ENCODE assay signal across 24 cellular contexts in the genomic region with DNA sequence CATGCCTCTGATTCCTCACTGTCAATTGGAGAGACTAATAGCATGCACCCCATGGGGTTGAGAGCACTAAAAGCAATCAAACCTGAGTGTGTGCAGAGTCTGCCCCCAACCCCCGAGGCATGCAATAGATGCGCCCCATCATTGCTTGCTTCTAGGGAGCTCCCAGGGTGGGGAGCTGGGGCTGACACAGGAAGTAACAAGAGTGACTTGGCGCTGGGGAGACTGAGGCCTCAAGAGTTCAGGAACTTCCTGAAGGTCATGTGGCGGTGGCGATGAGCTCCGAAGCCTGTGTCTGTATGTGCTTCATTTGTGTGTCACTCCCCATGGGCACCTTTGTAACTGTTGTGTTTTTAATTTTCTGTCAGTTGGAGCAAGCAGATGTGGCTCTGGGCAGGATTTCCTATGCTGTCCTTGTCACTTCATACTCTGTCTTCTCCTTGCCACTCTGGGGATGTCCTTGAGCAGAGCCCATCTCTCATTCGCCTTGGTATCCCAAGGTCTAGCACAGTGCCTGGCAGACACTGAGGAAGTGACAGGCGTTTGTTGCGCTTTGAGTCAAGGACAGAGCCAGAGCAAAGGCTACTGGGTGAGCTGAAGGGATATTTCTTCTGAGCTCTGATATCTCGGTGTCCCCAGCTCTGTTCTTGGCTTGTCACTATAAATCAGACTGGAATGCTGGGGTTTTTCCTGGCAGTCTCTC.
A peak's percentile ranks its signal among the peaks of the same experiment; 100 is the strongest.
DNase-seq lines count a peak whose midpoint lies in the region; ATAC-seq, FAIRE-seq and TF ChIP-seq lines count a peak whose summit lies in the region.
"Had no signal": no experiment of that assay in that cellular context is flagged by ENCODE, and none has a peak within 500 bp of the region (broad histone marks: within the 10 kb centered on the region; RNA-seq: fewer than 3 reads in every experiment).

No MANE protein-coding gene starts in this region.

- H3K9ac ChIP-seq in H9 (ENCODE audit: extremely low read depth, insufficient read length, low read length): no peak overlapping the region
- H3K9ac ChIP-seq: KMS-11 had no signal

- no peaks in the 10 kb centered on the region; a peak in 1 of 7 replicates for H3K36me3 Mint-ChIP-seq in H9 (ENCODE audit: insufficient read depth in 1 of 3, low read depth in 3 of 3)
- no peaks in the 10 kb centered on the region for H3K36me3 Mint-ChIP-seq in progenitor cell of endocrine pancreas (ENCODE audit: insufficient read depth)

- H3K27me3 Mint-ChIP-seq in H9 (ENCODE audit: low read depth): no peaks in the 10 kb centered on the region
- H3K27me3 Mint-ChIP-seq in progenitor cell of endocrine pancreas: no peaks in the 10 kb centered on the region
- H3K27me3 Mint-ChIP-seq: central memory CD8-positive, alpha-beta T cell had no signal

- no peak overlapping the region for H4K91ac ChIP-seq in H9 (ENCODE audit: insufficient read length, low read depth, low read length)

- H2BK20ac ChIP-seq in H9 (ENCODE audit: low read depth, low read length, poor library complexity, severe bottlenecking): no peak overlapping the region

- DNase-seq in H9: no peak
- DNase-seq in bronchial epithelial cell (ENCODE audit: low read depth): no peak
- DNase-seq in right atrium auricular region (ENCODE audit: low spot score): no peak
- DNase-seq in progenitor cell of endocrine pancreas (ENCODE audit: low spot score, unreplicated experiment): no peak
- DNase-seq in cortex of kidney (lab: John Stamatoyannopoulos, UW): no peak
- no peak for DNase-seq in retina
- DNase-seq in brain microvascular endothelial cell: no peak
- DNase-seq: ACHN; activated CD4-positive, alpha-beta T cell treated with anti-CD3 and anti-CD28 coated beads for 48 hours; activated naive CD4-positive, alpha-beta T cell treated with Interleukin-2 at 50 U/mL for 16 hours; activated T-cell treated with anti-CD3 and anti-CD28 coated beads, Interleukin-2, amount 50 U/mL, for 4 hours; EL; HCEC 1CT; lower lobe of right lung; mucosa of descending colon; NCI-H146; NCI-H526 treated with DMSO at 0.1 percent for 48 hours; stimulated activated CD4-positive, alpha-beta T cell treated with anti-CD3 and anti-CD28 coated beads, Interleukin-4, amount 100 ng/mL, for 4 hours; stimulated activated naive CD4-positive, alpha-beta T cell treated with Interleukin-2 at 50 U/mL for 16 hours had no signal

- peak; percentile 60 for FAIRE-seq in bronchial epithelial cell (lab: Jason Lieb, UNC)
- FAIRE-seq: GM19239 had no signal

- H3T11ph ChIP-seq in H9 (ENCODE audit: low read length): no peak overlapping the region

- in situ Hi-C loops in brain microvascular endothelial cell (cut with HindIII; ENCODE audit: low pct_ligation_motif_present, low sequenced_read_pairs): no loop called here

- H3K18ac ChIP-seq in H9 (ENCODE audit: insufficient read length, low read depth, low read length): no peak overlapping the region

- H3K27ac ChIP-seq in H9 (ENCODE audit: insufficient read length, low read depth, low read length) (no peak overlapping the region), right atrium auricular region (peak overlapping the region; percentile 44 to 74), brain microvascular endothelial cell (no peak overlapping the region)
- H3K27ac ChIP-seq: KMS-11, lower lobe of right lung, thoracic aorta had no signal

- H3K9me3 Mint-ChIP-seq in H9 (no peaks in the 10 kb centered on the region; a peak in 1 of 5 replicates), progenitor cell of endocrine pancreas (ENCODE audit: low read depth) (no peaks in the 10 kb centered on the region)
- H3K9me3 Mint-ChIP-seq: activated T-cell treated with anti-CD3 and anti-CD28 coated beads, Interleukin-2, amount 50 U/mL, for 4 hours; central memory CD8-positive, alpha-beta T cell had no signal

- H3K4me2 ChIP-seq in H9 (ENCODE audit: insufficient read depth, insufficient read length, low read length): no peak overlapping the region
- H3K4me2 ChIP-seq: KMS-11 had no signal

- H2AK5ac ChIP-seq in H9 (ENCODE audit: insufficient read length, low read length): no peak overlapping the region

- no peak overlapping the region for H4K5ac ChIP-seq in H9 (ENCODE audit: insufficient read length, low read depth, low read length)

- no peak overlapping the region for H2BK5ac ChIP-seq in H9 (ENCODE audit: insufficient read length, low read length)

- H2BK120ac ChIP-seq in H9 (ENCODE audit: low read depth, low read length, poor library complexity, severe bottlenecking): no peak overlapping the region

- no peak overlapping the region; a peak in 1 of 5 replicates for H3K4me3 Mint-ChIP-seq in H9
- H3K4me3 Mint-ChIP-seq in progenitor cell of endocrine pancreas (ENCODE audit: low read depth): no peak overlapping the region
- H3K4me3 Mint-ChIP-seq: activated T-cell treated with anti-CD3 and anti-CD28 coated beads, Interleukin-2, amount 50 U/mL, for 4 hours; central memory CD8-positive, alpha-beta T cell had no signal

- H3K4me1 ChIP-seq in H9 (ENCODE audit: insufficient read depth, low read length): no peaks in the 10 kb centered on the region
- H3K4me1 ChIP-seq in right atrium auricular region: peaks cover 0 to 41% of the 10 kb centered on the region in 2 donors
- H3K4me1 ChIP-seq: lower lobe of right lung had no signal

- no peak overlapping the region; the same call in 1 of the 2 replicates for H3K14ac ChIP-seq in H9 (ENCODE audit: insufficient read depth, low read length)

- WGBS in H9 (ENCODE audit: extremely low coverage, insufficient read length, low lambda C conversion rate): no CpG with 5 or more reads among the region's 10 CpGs

- no peak overlapping the region for H3K23ac ChIP-seq in H9 (ENCODE audit: insufficient read length, low read depth, low read length)

- peaks cover 15 to 16% of the 10 kb centered on the region in 2 experiments for H3K4me1 Mint-ChIP-seq in H9
- H3K4me1 Mint-ChIP-seq in progenitor cell of endocrine pancreas (ENCODE audit: low read depth): peaks cover 4% of the 10 kb centered on the region
- H3K4me1 Mint-ChIP-seq: central memory CD8-positive, alpha-beta T cell had no signal

- H3K36me3 ChIP-seq in bronchial epithelial cell (ENCODE audit: control insufficient read depth, insufficient read depth, low read length): no peaks in the 10 kb centered on the region
- no peaks in the 10 kb centered on the region for H3K36me3 ChIP-seq in right atrium auricular region
- H3K36me3 ChIP-seq in brain microvascular endothelial cell (replicated peaks): no peaks in the 10 kb centered on the region
- H3K36me3 ChIP-seq: lower lobe of right lung, thoracic aorta had no signal

- H3K27ac Mint-ChIP-seq in H9 (no peak overlapping the region; a peak in 1 of 7 replicates), progenitor cell of endocrine pancreas (peak overlapping the region; percentile 56)

- no peak overlapping the region for H3K4ac ChIP-seq in H9 (ENCODE audit: low read depth, low read length)

- H2BK15ac ChIP-seq in H9 (ENCODE audit: low read depth, low read length): no peak overlapping the region

- no peaks in the 10 kb centered on the region for H3K23me2 ChIP-seq in H9 (ENCODE audit: insufficient read length, low read depth, low read length, poor library complexity, severe bottlenecking)

- H4K20me1 ChIP-seq in H9 (ENCODE audit: control insufficient read depth, insufficient read depth, insufficient read length): no peaks in the 10 kb centered on the region

- H3K27me3 ChIP-seq in H9 (ENCODE audit: insufficient read depth, low read length): no peaks in the 10 kb centered on the region
- H3K27me3 ChIP-seq in bronchial epithelial cell (ENCODE audit: control insufficient read depth, insufficient read depth, low read length): no peaks in the 10 kb centered on the region
- no peaks in the 10 kb centered on the region for H3K27me3 ChIP-seq in right atrium auricular region
- H3K27me3 ChIP-seq in brain microvascular endothelial cell (replicated peaks): no peaks in the 10 kb centered on the region

- no peak overlapping the region for H2AFZ ChIP-seq in H9 (ENCODE audit: low read length)

- TF ChIP-seq CTCF in H9 (conservative IDR thresholded peaks at IDR 0.05): no peak
- no peak for TF ChIP-seq CTCF in bronchial epithelial cell (IDR thresholded peaks at IDR 0.05; ENCODE audit: insufficient read depth, low read length, severe bottlenecking)
- no peak for TF ChIP-seq CTCF in right atrium auricular region (IDR thresholded peaks at IDR 0.05)
- no peak for TF ChIP-seq CTCF in progenitor cell of endocrine pancreas (IDR thresholded peaks at IDR 0.05; ENCODE audit: unreplicated experiment)
- no peak for TF ChIP-seq CTCF in brain microvascular endothelial cell (IDR thresholded peaks at IDR 0.05; ENCODE audit: low read depth, low read length, missing control alignments)

- no peaks in the 10 kb centered on the region for H3K9me3 ChIP-seq in H9 (ENCODE audit: control insufficient read depth, low read depth, low read length)
- no peaks in the 10 kb centered on the region for H3K9me3 ChIP-seq in right atrium auricular region
- H3K9me3 ChIP-seq: lower lobe of right lung, mucosa of descending colon, thoracic aorta had no signal

- H3K79me2 ChIP-seq in H9 (ENCODE audit: insufficient read depth, low read length): no peaks in the 10 kb centered on the region

- no peak for ATAC-seq in GM19035 (IDR thresholded peaks at IDR 0.05; ENCODE audit: unreplicated experiment)
- ATAC-seq: activated T-cell treated with anti-CD3 and anti-CD28 coated beads, Interleukin-2, amount 50 U/mL, for 4 hours; lower lobe of right lung; mucosa of descending colon had no signal

- peak overlapping the region; percentile 39 for H4K8ac ChIP-seq in H9 (replicated peaks; ENCODE audit: insufficient read length, low read depth, low read length)

- no peaks in the 10 kb centered on the region for H3K79me1 ChIP-seq in H9 (ENCODE audit: insufficient read depth, low read depth, low read length, poor library complexity, severe bottlenecking)

- H3K4me3 ChIP-seq in bronchial epithelial cell (ENCODE audit: low read depth, low read length) (no peak overlapping the region), right atrium auricular region (no peak overlapping the region), brain microvascular endothelial cell (ENCODE audit: low read depth, low read length) (no peak overlapping the region)
- H3K4me3 ChIP-seq: lower lobe of right lung, mucosa of descending colon, thoracic aorta had no signal

- no peak overlapping the region for H3K56ac ChIP-seq in H9 (ENCODE audit: insufficient read length, low read depth, low read length)

- H2BK12ac ChIP-seq in H9 (ENCODE audit: insufficient read length, low read depth, low read length): no peak overlapping the region

Comparison
In these comparisons a context has a peak if more than half of its experiments do, and no peak if none do; other contexts are left out.
1. H3K27ac ChIP-seq: peak in right atrium auricular region (2 of 2); none in H9 (single experiment) and brain microvascular endothelial cell (single experiment).